Comparison of ENCODE assay signal across 28 cellular contexts in the genomic region with DNA sequence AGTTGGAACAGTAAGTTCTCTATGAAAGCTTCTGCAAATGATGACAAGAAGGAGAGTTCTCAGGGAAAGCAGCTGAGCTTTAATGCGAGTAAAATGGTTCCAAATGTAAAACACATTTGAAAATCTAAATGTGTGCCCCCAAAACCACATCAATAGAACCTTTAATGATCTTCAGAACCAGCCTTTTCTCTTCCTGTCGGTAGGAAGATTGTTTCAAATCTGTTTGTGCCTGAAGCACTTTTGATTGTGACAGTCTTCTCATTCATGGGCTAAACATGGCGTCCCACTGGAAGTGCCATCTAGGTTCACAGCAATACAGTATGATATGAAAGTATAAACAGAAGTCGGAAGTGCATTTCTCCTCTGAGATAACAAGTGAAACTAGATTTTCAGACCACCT.
"Had no signal": no experiment of that assay in that cellular context is flagged by ENCODE, and none has a peak within 500 bp of the region (broad histone marks: within the 10 kb centered on the region; RNA-seq: fewer than 3 reads in every experiment).

No MANE protein-coding gene starts in this region.

- H3K36me3 Mint-ChIP-seq: activated naive CD4-positive, alpha-beta T cell treated with anti-CD3 and anti-CD28 coated beads, Interleukin-2, amount 50 U/mL, for 72 hours; stimulated activated memory B cell treated with anti-CD40 and anti-IgM and Interleukin-4, amounts not matched to agents 10 μg/mL and 1 μg/mL and 100 μg/mL, for 72 hours had no signal

- H3K4me1 ChIP-seq: esophagus squamous epithelium, gastrocnemius medialis, left ventricle myocardium inferior, pancreas, prostate gland, thyroid gland had no signal

- H2AFZ ChIP-seq: hepatocyte had no signal

- H3K27me3 Mint-ChIP-seq: central memory CD8-positive, alpha-beta T cell; dendritic cell treated with granulocyte-macrophage colony-stimulating factor and Interleukin-4, amounts not matched to agents 40 ng/mL and 50 ng/mL, for 4 days; stimulated activated memory B cell treated with anti-CD40 and anti-IgM and Interleukin-4, amounts not matched to agents 10 μg/mL and 1 μg/mL and 100 μg/mL, for 72 hours; stimulated activated naive CD8-positive, alpha-beta T cell treated with anti-CD3 and anti-CD28 coated beads, Interleukin-15, amount 100 ng/mL, for 72 hours had no signal

- H3K4me2 ChIP-seq: hepatocyte had no signal

- H3K79me2 ChIP-seq: hepatocyte had no signal

- DNase-seq: activated CD4-positive, alpha-beta T cell treated with anti-CD3 and anti-CD28 coated beads for 4 hours; activated CD4-positive, alpha-beta T cell treated with anti-CD3 and anti-CD28 coated beads, Interleukin-2, amount 50 U/mL, for 4 hours; activated naive CD4-positive, alpha-beta T cell; activated T-cell treated with anti-CD3 and anti-CD28 coated beads for 4 hours; activated T-cell treated with anti-CD3 and anti-CD28 coated beads, Interleukin-2, amount 50 U/mL, for 72 hours; esophagus squamous epithelium; gastrocnemius medialis; islet precursor cell; left ventricle myocardium inferior; nucleus accumbens; pancreas; retina; stimulated activated CD4-positive, alpha-beta T cell treated with anti-CD3 and anti-CD28 coated beads, Interleukin-4, amount 100 ng/mL, for 24 hours; stimulated activated CD8-positive, alpha-beta memory T cell treated with anti-CD3 and anti-CD28 coated beads, Interleukin-4, amount 100 ng/mL, for 48 hours; stimulated activated naive CD8-positive, alpha-beta T cell treated with anti-CD3 and anti-CD28 coated beads, Interleukin-15, amount 100 ng/mL, for 72 hours; substantia nigra; thyroid gland had no signal

- H3K36me3 ChIP-seq: esophagus squamous epithelium, gastrocnemius medialis, left ventricle myocardium inferior, pancreas, prostate gland, thyroid gland had no signal

- H3K4me1 Mint-ChIP-seq: central memory CD8-positive, alpha-beta T cell; nephron; stimulated activated memory B cell treated with anti-CD40 and anti-IgM and Interleukin-4, amounts not matched to agents 10 μg/mL and 1 μg/mL and 100 μg/mL, for 72 hours; stimulated activated naive CD8-positive, alpha-beta T cell treated with anti-CD3 and anti-CD28 coated beads, Interleukin-15, amount 100 ng/mL, for 72 hours had no signal

- H3K4me3 Mint-ChIP-seq: activated T-cell treated with anti-CD3 and anti-CD28 coated beads, Interleukin-2, amount 50 U/mL, for 72 hours; central memory CD8-positive, alpha-beta T cell; dendritic cell treated with granulocyte-macrophage colony-stimulating factor and Interleukin-4, amounts not matched to agents 40 ng/mL and 50 ng/mL, for 4 days; nephron; stimulated activated memory B cell treated with anti-CD40 and anti-IgM and Interleukin-4, amounts not matched to agents 10 μg/mL and 1 μg/mL and 100 μg/mL, for 72 hours; stimulated activated naive CD8-positive, alpha-beta T cell treated with anti-CD3 and anti-CD28 coated beads, Interleukin-15, amount 100 ng/mL, for 72 hours had no signal

- H3K27ac Mint-ChIP-seq: activated naive CD4-positive, alpha-beta T cell treated with anti-CD3 and anti-CD28 coated beads, Interleukin-2, amount 50 U/mL, for 72 hours; activated T-cell treated with anti-CD3 and anti-CD28 coated beads, Interleukin-2, amount 50 U/mL, for 72 hours; dendritic cell treated with granulocyte-macrophage colony-stimulating factor and Interleukin-4, amounts not matched to agents 40 ng/mL and 50 ng/mL, for 4 days; nephron; stimulated activated memory B cell treated with anti-CD40 and anti-IgM and Interleukin-4, amounts not matched to agents 10 μg/mL and 1 μg/mL and 100 μg/mL, for 72 hours; stimulated activated naive CD8-positive, alpha-beta T cell treated with anti-CD3 and anti-CD28 coated beads, Interleukin-15, amount 100 ng/mL, for 72 hours had no signal

- H3K9me3 Mint-ChIP-seq: activated T-cell treated with anti-CD3 and anti-CD28 coated beads, Interleukin-2, amount 50 U/mL, for 72 hours; central memory CD8-positive, alpha-beta T cell; dendritic cell treated with granulocyte-macrophage colony-stimulating factor and Interleukin-4, amounts not matched to agents 40 ng/mL and 50 ng/mL, for 4 days; nephron; stimulated activated memory B cell treated with anti-CD40 and anti-IgM and Interleukin-4, amounts not matched to agents 10 μg/mL and 1 μg/mL and 100 μg/mL, for 72 hours; stimulated activated naive CD8-positive, alpha-beta T cell treated with anti-CD3 and anti-CD28 coated beads, Interleukin-15, amount 100 ng/mL, for 72 hours had no signal

- H3K27ac ChIP-seq: esophagus squamous epithelium, gastrocnemius medialis, hepatocyte, left ventricle myocardium inferior, pancreas, prostate gland, skin epidermis, thyroid gland, VCaP had no signal

- H3K27me3 ChIP-seq: esophagus squamous epithelium, gastrocnemius medialis, hepatocyte, pancreas, thyroid gland had no signal

- ATAC-seq: activated naive CD4-positive, alpha-beta T cell treated with anti-CD3 and anti-CD28 coated beads, Interleukin-2, amount 50 U/mL, for 72 hours; activated T-cell treated with anti-CD3 and anti-CD28 coated beads, Interleukin-2, amount 50 U/mL, for 72 hours; gastrocnemius medialis; pancreas; sciatic nerve; stimulated activated memory B cell treated with anti-CD40 and anti-IgM and Interleukin-4, amounts not matched to agents 10 μg/mL and 1 μg/mL and 100 μg/mL, for 72 hours; stimulated activated naive CD8-positive, alpha-beta T cell treated with anti-CD3 and anti-CD28 coated beads, Interleukin-15, amount 100 ng/mL, for 72 hours had no signal

- H3K4me3 ChIP-seq: esophagus squamous epithelium, gastrocnemius medialis, hepatocyte, left ventricle myocardium inferior, lung, pancreas, prostate gland, skin epidermis, thyroid gland had no signal
